8 cellular contexts compared by ENCODE assay signal in the genomic region with DNA sequence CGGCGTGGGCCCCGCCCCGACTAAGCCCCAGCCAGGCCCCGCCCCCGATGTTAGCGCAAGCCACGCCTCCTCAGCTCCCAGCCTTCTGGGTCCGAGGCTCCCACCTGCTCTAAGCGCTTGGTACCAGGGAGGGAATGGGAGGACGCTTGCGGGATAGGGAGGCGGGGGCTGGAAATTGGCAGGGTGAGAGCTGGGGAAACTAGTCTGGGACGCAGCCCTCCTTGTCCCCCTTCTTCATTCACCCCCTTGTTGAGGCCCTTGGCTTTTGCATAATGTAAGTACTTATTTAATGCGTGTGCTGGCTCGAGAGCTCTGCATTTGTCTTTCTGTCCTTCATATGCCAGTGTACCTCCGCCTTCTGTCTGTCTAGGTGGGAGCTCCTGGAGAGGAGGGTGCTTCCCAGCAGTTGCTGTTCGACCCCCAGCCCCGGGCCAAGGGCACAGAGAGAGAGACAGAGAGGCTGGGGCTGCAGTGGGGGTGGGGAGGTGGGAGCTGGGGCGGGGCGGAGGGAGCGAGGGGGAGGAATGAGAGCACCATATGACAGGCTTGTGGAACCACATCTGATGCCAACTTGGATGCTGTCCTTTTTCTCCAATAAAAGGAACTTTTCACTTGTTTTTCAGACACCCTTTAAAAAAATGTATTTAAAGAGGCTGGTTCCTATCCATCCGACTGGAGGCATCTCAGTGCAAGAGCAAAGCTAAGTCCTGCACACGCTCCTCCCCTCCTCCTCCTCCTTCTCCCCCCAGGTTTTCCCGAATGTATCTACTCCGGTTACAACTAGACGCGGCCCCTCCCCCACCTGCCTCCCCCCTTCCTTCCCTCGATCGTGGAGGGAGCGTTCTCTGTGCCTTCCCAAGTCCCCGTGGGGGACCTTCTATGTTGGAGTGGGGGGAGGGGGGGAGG. TPM values are rescaled to one million over a fixed set of nuclear protein-coding genes. Genes with fewer than 3 reads are reported as not detected.
DNase-seq lines count a peak whose midpoint lies in the region; FAIRE-seq and TF ChIP-seq lines count a peak whose summit lies in the region.

No MANE protein-coding gene starts in this region.

- no peaks in the 10 kb centered on the region for H3K9me3 ChIP-seq in uterus

- intact Hi-C loops in uterus (cut with DNase I; ENCODE audit: low total_unique reads): loop anchor here (10.0 kb wide), 1 partner anchor 61 kb away; no protein-coding TSS in a partner anchor

- peak overlapping the region; percentile 83 for H3K27ac ChIP-seq in rectal smooth muscle tissue (ENCODE audit: low read depth, low read length)
- H3K27ac ChIP-seq in uterus: peak overlapping the region; percentile 87 to 90

- H3K27ac Mint-ChIP-seq in T-helper 2 cell treated with Interferon-gamma antibody and Interleukin-4, amounts not matched to agents 5 μg/mL and 100 μg/mL, for 36 hours: peak overlapping the region; percentile 71

- H3K4me1 ChIP-seq in rectal smooth muscle tissue (ENCODE audit: control insufficient read depth, insufficient read depth, low read length): peaks cover 18% of the 10 kb centered on the region
- H3K4me1 ChIP-seq in uterus: peaks cover 0 to 4% of the 10 kb centered on the region in 2 donors

- TF ChIP-seq POLR2A in H54 (IDR thresholded peaks at IDR 0.05; ENCODE audit: low read depth, low read length) (no peak), uterus (IDR thresholded peaks at IDR 0.05) (peak; percentile 16 to 47)

- no peak for TF ChIP-seq CTCF in uterus (IDR thresholded peaks at IDR 0.05)

- no peaks in the 10 kb centered on the region for H3K36me3 Mint-ChIP-seq in T-helper 2 cell treated with Interferon-gamma antibody and Interleukin-4, amounts not matched to agents 5 μg/mL and 100 μg/mL, for 36 hours (ENCODE audit: low read depth)

- DNase-seq in DMS53 (lab: John Stamatoyannopoulos, UW): peak; percentile 95
- DNase-seq in H54 (ENCODE audit: insufficient read length, low spot score): peak; percentile 78
- DNase-seq in NCI-H128 (lab: John Stamatoyannopoulos, UW; ENCODE audit: unreplicated experiment): peak; percentile 81
- DNase-seq in T-helper 2 cell treated with Interferon-gamma antibody and Interleukin-4, amounts not matched to agents 5 μg/mL and 100 μg/mL, for 36 hours (ENCODE audit: low spot score): peak; percentile 64
- peak in 56 of 58 donors; percentile 22 to 90 (median 67) for DNase-seq in anterior cingulate cortex (lab: John Stamatoyannopoulos, UW)
- peak; percentile 85 for DNase-seq in hepatic stellate cell (ENCODE audit: low spot score)
- DNase-seq in uterus: peak; percentile 85 to 94

- FAIRE-seq in H54 (lab: Jason Lieb, UNC): no peak

- peak overlapping the region; percentile 36 for H3K9ac ChIP-seq in rectal smooth muscle tissue (ENCODE audit: low read length)

- H3K36me3 ChIP-seq in rectal smooth muscle tissue (ENCODE audit: control insufficient read depth, insufficient read depth, low read length): no peaks in the 10 kb centered on the region
- H3K36me3 ChIP-seq in uterus: no peaks in the 10 kb centered on the region

- H3K4me3 ChIP-seq in rectal smooth muscle tissue (ENCODE audit: low read length): peak overlapping the region; percentile 87
- H3K4me3 ChIP-seq in uterus: peak overlapping the region; percentile 47 to 49

- H3K27me3 ChIP-seq in rectal smooth muscle tissue (ENCODE audit: control insufficient read depth, insufficient read depth, low read length) (no peaks in the 10 kb centered on the region), uterus (no peaks in the 10 kb centered on the region)

- peaks cover 15% of the 10 kb centered on the region for H3K27me3 Mint-ChIP-seq in T-helper 2 cell treated with Interferon-gamma antibody and Interleukin-4, amounts not matched to agents 5 μg/mL and 100 μg/mL, for 36 hours (ENCODE audit: low read depth)

- H3K9me3 Mint-ChIP-seq in T-helper 2 cell treated with Interferon-gamma antibody and Interleukin-4, amounts not matched to agents 5 μg/mL and 100 μg/mL, for 36 hours: no peaks in the 10 kb centered on the region

- peaks cover 26% of the 10 kb centered on the region for H3K4me1 Mint-ChIP-seq in T-helper 2 cell treated with Interferon-gamma antibody and Interleukin-4, amounts not matched to agents 5 μg/mL and 100 μg/mL, for 36 hours (ENCODE audit: low read depth)

- H3K4me3 Mint-ChIP-seq in T-helper 2 cell treated with Interferon-gamma antibody and Interleukin-4, amounts not matched to agents 5 μg/mL and 100 μg/mL, for 36 hours: peak overlapping the region; percentile 90

RNA-seq across cellular contexts. Expression of gene MAP1LC3B2, which starts 25.6 kb away (rescaled TPM):
- 1 to 10 TPM in 2 of 4 donors, not detected in 2; 1.8 to 3.6 TPM for total RNA-seq in uterus

Comparison
In these comparisons a context has a peak if more than half of its experiments do, and no peak if none do; other contexts are left out.
1. Peak in every context shown above with its lines: DNase-seq, H3K4me3 ChIP-seq and H3K27ac ChIP-seq.